Comparison of ENCODE assay signal across 8 cellular contexts in genomic region chr18:62716679-62717058, GRCh38. TPM values are rescaled to one million over a fixed set of nuclear protein-coding genes. Genes with fewer than 3 reads are reported as not detected.
DNase-seq lines count a peak whose midpoint lies in the region; ATAC-seq and TF ChIP-seq lines count a peak whose summit lies in the region.

No MANE protein-coding gene starts in this region.

- DNase-seq in Ammon's horn (ENCODE audit: low spot score) (peak; percentile 46), NAMALWA (ENCODE audit: low spot score) (peak; percentile 67), activated T-cell treated with anti-CD3 and anti-CD28 coated beads for 4 hours (peak; percentile 14), esophagus squamous epithelium (lab: John Stamatoyannopoulos, UW) (no peak), myocyte (ENCODE audit: low read depth) (peak; percentile 44), upper lobe of left lung (peak; percentile 53 to 91)

- no CpG with 5 or more reads among the region's 47 CpGs for WGBS in esophagus squamous epithelium, 2 donors
- 3% methylated on average over 7 of the region's 47 CpGs; no CpG with 5 or more reads in 1 of the 2 donors for whole genome bisulfite sequencing in upper lobe of left lung, 2 donors

- H3K27ac ChIP-seq in esophagus squamous epithelium = peak overlapping the region; percentile 95 to 99 (median 98)
- peak overlapping the region; percentile 76 to 99 (median 98) for H3K27ac ChIP-seq in upper lobe of left lung

- peaks cover 4 to 54% (median 7%) of the 10 kb centered on the region in 3 donors for H3K4me1 ChIP-seq in esophagus squamous epithelium
- peaks cover 0 to 37% (median 17%) of the 10 kb centered on the region in 4 donors for H3K4me1 ChIP-seq in upper lobe of left lung

- ATAC-seq in GM19023 (IDR thresholded peaks at IDR 0.05; ENCODE audit: unreplicated experiment) (peak; percentile 18), upper lobe of left lung (ENCODE audit: low FRiP score in 2 of 2) (no peak), HG03039 (IDR thresholded peaks at IDR 0.05; ENCODE audit: unreplicated experiment) (no peak)

- H3K27me3 ChIP-seq in esophagus squamous epithelium (no peaks in the 10 kb centered on the region), upper lobe of left lung (no peaks in the 10 kb centered on the region)

- no peaks in the 10 kb centered on the region for H3K36me3 ChIP-seq in esophagus squamous epithelium
- no peaks in the 10 kb centered on the region for H3K36me3 ChIP-seq in upper lobe of left lung

- peak overlapping the region; percentile 74 to 89 (median 80) for H3K4me3 ChIP-seq in esophagus squamous epithelium
- H3K4me3 ChIP-seq in upper lobe of left lung = peak overlapping the region; percentile 71 to 90 (median 82)

- TF ChIP-seq POLR2A in esophagus squamous epithelium (IDR thresholded peaks at IDR 0.05) (no peak), upper lobe of left lung (IDR thresholded peaks at IDR 0.05) (no peak)

- no peaks in the 10 kb centered on the region for H3K9me3 ChIP-seq in esophagus squamous epithelium
- H3K9me3 ChIP-seq in upper lobe of left lung = no peaks in the 10 kb centered on the region

- TF ChIP-seq CTCF in esophagus squamous epithelium (IDR thresholded peaks at IDR 0.05) = peak in 1 of 6 experiments; percentile 26
- TF ChIP-seq CTCF in upper lobe of left lung (IDR thresholded peaks at IDR 0.05) = peak in 1 of 6 experiments; percentile 44

- no peak for TF ChIP-seq EP300 in upper lobe of left lung (IDR thresholded peaks at IDR 0.05)

- intact Hi-C loops in esophagus squamous epithelium (cut with DNase I) = no loop called here

RNA-seq across cellular contexts. Expression of gene PHLPP1, which starts 1.3 kb away (rescaled TPM):
- total RNA-seq in esophagus squamous epithelium = 10 to 100 TPM; 10.1 to 16.6 (median 14.9) TPM
- 4.8 and 4.9 TPM in 2 replicates for total RNA-seq in myocyte
- polyA plus RNA-seq in myocyte (2012) = 1.7 TPM
- 10 to 100 TPM in 4 of 6 donors, 1 to 10 TPM in 2; 8.2 to 15.5 (median 13.2) TPM for total RNA-seq in upper lobe of left lung
